ENCODE assay signal across 1 cellular context in genomic region chr1:171606402-171606941, GRCh38.
A peak's percentile ranks its signal among the peaks of the same experiment; 100 is the strongest.
TF ChIP-seq lines count a peak whose summit lies in the region.

No MANE protein-coding gene starts in this region.

TF ChIP-seq in GM12878, 131 proteins besides CTCF, POLR2A, EP300 and RAD21 (continued from another document):
- TF ChIP-seq ZNF592 (IDR thresholded peaks at IDR 0.05) (no peak), MLLT1 (IDR thresholded peaks at IDR 0.05) (peak; percentile 71; the same call in 1 of the 2 replicates), NRF1 (conservative IDR thresholded peaks at IDR 0.05; ENCODE audit: low read depth, low read length) (no peak), PML (IDR thresholded peaks at IDR 0.05; ENCODE audit: low read length) (no peak), FOS (IDR thresholded peaks at IDR 0.05; ENCODE audit: borderline replicate concordance, extremely low read depth, insufficient read length) (no peak), NFIC (IDR thresholded peaks at IDR 0.05; ENCODE audit: low read depth, low read length) (no peak), NR2C1 (IDR thresholded peaks at IDR 0.05) (no peak), MTA2 (IDR thresholded peaks at IDR 0.05; ENCODE audit: low read depth) (peak; percentile 68; the same call in 1 of the 2 replicates), GABPA (IDR thresholded peaks at IDR 0.05; ENCODE audit: low read depth) (no peak), SUZ12 (IDR thresholded peaks at IDR 0.05; ENCODE audit: unreplicated experiment) (no peak), ATF7 (IDR thresholded peaks at IDR 0.05; ENCODE audit: low read depth) (0 out of 2 replicates have a peak, but pooled peaks have one; percentile 31), MEF2A (IDR thresholded peaks at IDR 0.05; ENCODE audit: insufficient read depth, low read depth, low read length) (no peak), FOXM1 (IDR thresholded peaks at IDR 0.05; ENCODE audit: low read depth, low read length) (no peak), DPF2 (IDR thresholded peaks at IDR 0.05) (peak; percentile 81), SREBF1 (IDR thresholded peaks at IDR 0.05; ENCODE audit: low read length) (no peak), RELB (IDR thresholded peaks at IDR 0.05; ENCODE audit: low read depth) (peak; percentile 64), ZNF622 (IDR thresholded peaks at IDR 0.05) (no peak), EGR1 (IDR thresholded peaks at IDR 0.05; ENCODE audit: borderline replicate concordance in 1 of 2, low read depth in 2 of 2, low read length in 2 of 2) (no peak), E2F4 (IDR thresholded peaks at IDR 0.05; ENCODE audit: low read depth, low read length) (no peak), SMARCA5 (IDR thresholded peaks at IDR 0.05) (0 out of 2 replicates have a peak, but pooled peaks have one; percentile 13), ZNF24 (IDR thresholded peaks at IDR 0.05) (no peak), PBX3 (IDR thresholded peaks at IDR 0.05; ENCODE audit: insufficient replicate concordance, low read depth, low read length) (peak; percentile 74), POLR2AphosphoS2 (IDR thresholded peaks at IDR 0.05; ENCODE audit: low read depth, low read length) (no peak), CHD1 (IDR thresholded peaks at IDR 0.05; ENCODE audit: low read depth, low read length) (no peak), RBBP5 (conservative IDR thresholded peaks at IDR 0.05) (no peak), FOXK2 (IDR thresholded peaks at IDR 0.05) (no peak)
